8 cellular contexts compared by ENCODE assay signal in genomic region chr4:1722551-1723071, GRCh38. TPM values are rescaled to one million over a fixed set of nuclear protein-coding genes. Genes with fewer than 3 reads are reported as not detected.
DNase-seq lines count a peak whose midpoint lies in the region; ATAC-seq and TF ChIP-seq lines count a peak whose summit lies in the region.

No MANE protein-coding gene starts in this region.

- BruUV-seq in Calu3 (replicated peaks; lab: Mats Ljungman, UMichigan) = no TSS peak

- ATAC-seq in HG03097 (IDR thresholded peaks at IDR 0.05; ENCODE audit: low FRiP score, unreplicated experiment) = no peak
- ATAC-seq in GM18520 (IDR thresholded peaks at IDR 0.05; ENCODE audit: unreplicated experiment) = no peak

- H3K27me3 ChIP-seq in neural progenitor cell = no peaks in the 10 kb centered on the region

- H3K36me3 Mint-ChIP-seq in Calu3 (ENCODE audit: insufficient read depth, unreplicated experiment) (peaks cover 85% of the 10 kb centered on the region), chondrocyte (ENCODE audit: low read depth) (peaks cover 6% of the 10 kb centered on the region), neural progenitor cell (peaks cover 16% of the 10 kb centered on the region)

- H3K9me3 Mint-ChIP-seq in Calu3 (ENCODE audit: low read depth, unreplicated experiment) (no peaks in the 10 kb centered on the region), chondrocyte (ENCODE audit: low read depth) (no peaks in the 10 kb centered on the region), neural progenitor cell (no peaks in the 10 kb centered on the region)

- H2AFZ ChIP-seq in neural progenitor cell (replicated peaks) = no peak overlapping the region

- peak overlapping the region; percentile 91 for H3K27ac Mint-ChIP-seq in Calu3 (ENCODE audit: unreplicated experiment)
- peak overlapping the region; percentile 75 for H3K27ac Mint-ChIP-seq in chondrocyte (ENCODE audit: unreplicated experiment)
- peak overlapping the region; percentile 92 for H3K27ac Mint-ChIP-seq in neural progenitor cell

- CTCF ChIA-PET in Calu3 (lab: Charles Lee) = no interaction called here

- intact Hi-C loops in Calu3 (cut with micrococcal nuclease; ENCODE audit: unreplicated experiment) = no loop called here

- peaks cover 70% of the 10 kb centered on the region for H4K20me1 ChIP-seq in neural progenitor cell (ENCODE audit: low read depth)

- TF ChIP-seq CTCF in Calu3 (IDR thresholded peaks at IDR 0.05; ENCODE audit: unreplicated experiment) (no peak), chondrocyte (IDR thresholded peaks at IDR 0.05) (peak; percentile 18), neural progenitor cell (IDR thresholded peaks at IDR 0.05) (no peak)

- peak overlapping the region; percentile 88 for H3K9ac ChIP-seq in neural progenitor cell

- H3K4me1 Mint-ChIP-seq in Calu3 (ENCODE audit: low read depth, unreplicated experiment) = peaks cover 35% of the 10 kb centered on the region
- H3K4me1 Mint-ChIP-seq in chondrocyte (ENCODE audit: low read depth) = peaks cover 48% of the 10 kb centered on the region
- H3K4me1 Mint-ChIP-seq in neural progenitor cell = peaks cover 36% of the 10 kb centered on the region

- H3K4me3 Mint-ChIP-seq in Calu3 (ENCODE audit: low read depth, unreplicated experiment) (peak overlapping the region; percentile 95), chondrocyte (ENCODE audit: unreplicated experiment) (peak overlapping the region; percentile 81), neural progenitor cell (peak overlapping the region; percentile 98)

- H3K27me3 Mint-ChIP-seq in Calu3 (ENCODE audit: unreplicated experiment) (no peaks in the 10 kb centered on the region), chondrocyte (ENCODE audit: low read depth) (no peaks in the 10 kb centered on the region), neural progenitor cell (ENCODE audit: insufficient read depth, low read depth) (peaks cover 2% of the 10 kb centered on the region)

- peak overlapping the region; percentile 95 for H3K4me2 ChIP-seq in neural progenitor cell

- H3F3A ChIP-seq in neural progenitor cell (ENCODE audit: low read depth) = peaks cover 62% of the 10 kb centered on the region

- peak overlapping the region; percentile 95 for H3K4me3 ChIP-seq in neural progenitor cell

- H3K4me1 ChIP-seq in neural progenitor cell = peaks cover 21% of the 10 kb centered on the region

- H3K27ac ChIP-seq in neural progenitor cell = no peak overlapping the region

- no peak for DNase-seq in Calu3
- peak; percentile 31 for DNase-seq in MV-4-11 (lab: John Stamatoyannopoulos, UW)
- peak; percentile 82 for DNase-seq in chondrocyte (ENCODE audit: low spot score)
- no peak for DNase-seq in neural progenitor cell (ENCODE audit: low spot score)
- no peak for DNase-seq in GM19240 (ENCODE audit: insufficient read length, low spot score)
- no peak for DNase-seq in NCI-H524 (lab: John Stamatoyannopoulos, UW)

- H3K9me3 ChIP-seq in neural progenitor cell (ENCODE audit: low read depth) = no peaks in the 10 kb centered on the region

- no peaks in the 10 kb centered on the region for H3K36me3 ChIP-seq in neural progenitor cell

- peaks cover 65% of the 10 kb centered on the region for H3K79me2 ChIP-seq in neural progenitor cell (ENCODE audit: low read depth)

RNA-seq across cellular contexts. Expression of gene TACC3, which starts 1.3 kb away (rescaled TPM):
- total RNA-seq in Calu3 (2022) (89.6 and 95.9 TPM in 2 replicates), chondrocyte (15.9 to 20.9 TPM (median 19.3 TPM) in 3 replicates), neural progenitor cell (ENCODE audit: low replicate concordance) (68.4 and 115 TPM in 2 replicates)

RNA-seq across cellular contexts. Expression of gene TMEM129, which starts 1.5 kb away (rescaled TPM):
- total RNA-seq in Calu3 (2022) = 29.8 and 31.0 TPM in 2 replicates
- 37.0 to 56.2 TPM (median 43.0 TPM) in 3 replicates for total RNA-seq in chondrocyte
- 14.1 and 55.4 TPM in 2 replicates for total RNA-seq in neural progenitor cell (ENCODE audit: low replicate concordance)

RNA-seq across cellular contexts. Expression of gene SLBP, which starts 10.5 kb away (rescaled TPM):
- total RNA-seq in Calu3 (2022) (46.1 and 49.3 TPM in 2 replicates), chondrocyte (47.0 to 48.7 TPM (median 47.5 TPM) in 3 replicates), neural progenitor cell (ENCODE audit: low replicate concordance) (54.9 and 119 TPM in 2 replicates)

RNA-seq across cellular contexts. Expression of gene FAM53A, which starts 38.5 kb away (rescaled TPM):
- total RNA-seq in Calu3 (2022) (5.3 and 7.3 TPM in 2 replicates), chondrocyte (6.9 to 8.0 TPM (median 7.3 TPM) in 3 replicates), neural progenitor cell (ENCODE audit: low replicate concordance) (3.2 and 10.3 TPM in 2 replicates)

Comparison
In these comparisons a context has a peak if more than half of its experiments do, and no peak if none do; other contexts are left out.
1. DNase-seq: peak in MV-4-11 (single experiment) and chondrocyte (single experiment); none in Calu3 (single experiment), neural progenitor cell (single experiment), GM19240 (single experiment) and NCI-H524 (0 of 2).
2. Peak in every context shown above with its lines, with median percentiles within 50 percentile points of each other: H3K27ac Mint-ChIP-seq and H3K4me3 Mint-ChIP-seq.